Comparison of ENCODE assay signal across 7 cellular contexts in the genomic region with DNA sequence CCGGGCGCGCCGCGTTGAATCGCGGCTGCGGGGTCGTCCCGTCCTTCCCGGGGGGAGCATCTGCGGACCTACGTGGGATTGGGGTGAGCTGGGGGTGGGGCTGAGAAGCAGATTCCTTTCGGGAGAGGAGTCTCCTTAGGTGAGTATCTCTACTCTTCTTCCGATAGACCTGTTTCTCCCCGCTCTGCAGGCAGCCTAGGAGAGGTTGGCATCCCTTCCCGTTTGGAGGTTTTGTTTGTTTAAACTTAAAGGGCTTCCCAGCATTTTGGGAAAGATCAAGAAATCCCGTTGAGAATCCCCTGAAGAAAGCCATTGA. TPM values are rescaled to one million over a fixed set of nuclear protein-coding genes. Genes with fewer than 3 reads are reported as not detected.
A peak's percentile ranks its signal among the peaks of the same experiment; 100 is the strongest.
DNase-seq lines count a peak whose midpoint lies in the region; ATAC-seq, FAIRE-seq and TF ChIP-seq lines count a peak whose summit lies in the region.

No MANE protein-coding gene starts in this region.

- no peaks in the 10 kb centered on the region for H3K79me1 ChIP-seq in H9 (ENCODE audit: insufficient read depth, low read depth, low read length, poor library complexity, severe bottlenecking)

- no peak overlapping the region for H3K56ac ChIP-seq in H9 (ENCODE audit: insufficient read length, low read depth, low read length)

- H3K27me3 Mint-ChIP-seq in H9 (ENCODE audit: low read depth) (no peaks in the 10 kb centered on the region; the same call in 1 of the 2 replicates), T-helper 17 cell (no peaks in the 10 kb centered on the region)

- no CpG with 5 or more reads among the region's 18 CpGs for WGBS in H9 (ENCODE audit: extremely low coverage, insufficient read length, low lambda C conversion rate)
- under 1% methylated on average over 18 of the region's 18 CpGs for WGBS in right cardiac atrium
- WGBS in small intestine, 3 donors = 0 to 1% (median 0%) methylated on average over 18 of the region's 18 CpGs

- H2BK15ac ChIP-seq in H9 (ENCODE audit: low read depth, low read length) = no peak overlapping the region

- H4K20me1 ChIP-seq in H9 (ENCODE audit: control insufficient read depth, insufficient read depth, insufficient read length) = no peaks in the 10 kb centered on the region

- no peak overlapping the region for H3K18ac ChIP-seq in H9 (ENCODE audit: insufficient read length, low read depth, low read length)

- no peak for TF ChIP-seq CTCF in H9 (conservative IDR thresholded peaks at IDR 0.05)

- no peaks in the 10 kb centered on the region for H3K9me3 ChIP-seq in H9 (ENCODE audit: control insufficient read depth, low read depth, low read length)
- H3K9me3 ChIP-seq in T-helper 17 cell (ENCODE audit: control insufficient read depth, low read length, poor library complexity, severe bottlenecking) = no peaks in the 10 kb centered on the region
- no peaks in the 10 kb centered on the region for H3K9me3 ChIP-seq in right cardiac atrium (ENCODE audit: control insufficient read depth, low read length)
- no peaks in the 10 kb centered on the region for H3K9me3 ChIP-seq in small intestine (ENCODE audit: control insufficient read depth, low read depth)

- no peaks in the 10 kb centered on the region for H3K27me3 ChIP-seq in H9 (ENCODE audit: insufficient read depth, low read length)
- no peaks in the 10 kb centered on the region for H3K27me3 ChIP-seq in right cardiac atrium (ENCODE audit: control insufficient read depth, insufficient read depth)
- no peaks in the 10 kb centered on the region for H3K27me3 ChIP-seq in small intestine (ENCODE audit: control insufficient read depth in 2 of 2, insufficient read depth in 2 of 2, low read length in 2 of 2)

- H3K23ac ChIP-seq in H9 (ENCODE audit: insufficient read length, low read depth, low read length) = no peak overlapping the region

- no peak overlapping the region for H3K4ac ChIP-seq in H9 (ENCODE audit: low read depth, low read length)

- H3K4me1 Mint-ChIP-seq in H9 = peaks cover 5 to 17% of the 10 kb centered on the region in 2 experiments
- H3K4me1 Mint-ChIP-seq in T-helper 17 cell = peaks cover 14% of the 10 kb centered on the region

- H3K36me3 ChIP-seq in small intestine (ENCODE audit: control insufficient read depth in 2 of 2, insufficient read depth in 2 of 2, low read length in 2 of 2) = peaks cover 0 to 5% of the 10 kb centered on the region in 2 donors

- no peak overlapping the region for H2BK20ac ChIP-seq in H9 (ENCODE audit: low read depth, low read length, poor library complexity, severe bottlenecking)

- peak overlapping the region; percentile 93 for H3K4me3 Mint-ChIP-seq in H9
- peak overlapping the region; percentile 100 for H3K4me3 Mint-ChIP-seq in T-helper 17 cell

- H3K27ac Mint-ChIP-seq in H9 (peak overlapping the region; percentile 80 to 98 (median 97)), T-helper 17 cell (peak overlapping the region; percentile 99)

- intact Hi-C loops in right cardiac atrium (cut with DNase I) = no loop called here

- peaks cover 4% of the 10 kb centered on the region; the same call in 1 of the 2 replicates for H3K79me2 ChIP-seq in H9 (ENCODE audit: insufficient read depth, low read length)

- H4K5ac ChIP-seq in H9 (ENCODE audit: insufficient read length, low read depth, low read length) = no peak overlapping the region

- peaks cover 4% of the 10 kb centered on the region for H3K23me2 ChIP-seq in H9 (ENCODE audit: insufficient read length, low read depth, low read length, poor library complexity, severe bottlenecking)

- no peak overlapping the region for H2BK12ac ChIP-seq in H9 (ENCODE audit: insufficient read length, low read depth, low read length)

- H3K4me2 ChIP-seq in H9 (ENCODE audit: insufficient read depth, insufficient read length, low read length) = peak overlapping the region; percentile 77

- no peak overlapping the region for H2AK5ac ChIP-seq in H9 (ENCODE audit: insufficient read length, low read length)

- FAIRE-seq in small intestine (lab: Jason Lieb, UNC) = no peak

- H2AFZ ChIP-seq in H9 (ENCODE audit: low read length) = no peak overlapping the region

- H3T11ph ChIP-seq in H9 (ENCODE audit: low read length) = no peak overlapping the region

- H2BK120ac ChIP-seq in H9 (ENCODE audit: low read depth, low read length, poor library complexity, severe bottlenecking) = no peak overlapping the region

- H4K8ac ChIP-seq in H9 (replicated peaks; ENCODE audit: insufficient read length, low read depth, low read length) = no peak overlapping the region

- H4K91ac ChIP-seq in H9 (ENCODE audit: insufficient read length, low read depth, low read length) = no peak overlapping the region

- no peaks in the 10 kb centered on the region for H3K9me3 Mint-ChIP-seq in H9

- H3K4me3 ChIP-seq in right cardiac atrium (ENCODE audit: low read length) (peak overlapping the region; percentile 83), small intestine (ENCODE audit: low read depth in 1 of 2, low read length in 2 of 2) (peak overlapping the region; percentile 74 to 82)

- DNase-seq in H9 = no peak
- DNase-seq in T-helper 17 cell = no peak
- DNase-seq in right cardiac atrium = no peak
- DNase-seq in small intestine = no peak
- no peak for DNase-seq in SKM-1 (lab: John Stamatoyannopoulos, UW; ENCODE audit: unreplicated experiment)

- H2BK5ac ChIP-seq in H9 (ENCODE audit: insufficient read length, low read length) = no peak overlapping the region

- H3K4me1 ChIP-seq in H9 (ENCODE audit: insufficient read depth, low read length) (no peaks in the 10 kb centered on the region), right cardiac atrium (ENCODE audit: control insufficient read depth, insufficient read depth, low read length) (no peaks in the 10 kb centered on the region), small intestine (ENCODE audit: control insufficient read depth in 2 of 2, insufficient read depth in 1 of 2, low read depth in 1 of 2, low read length in 1 of 2) (peaks cover 2 to 3% of the 10 kb centered on the region in 2 donors)

- no peak for TF ChIP-seq POLR2A in GM18505 (IDR thresholded peaks at IDR 0.05; ENCODE audit: borderline replicate concordance, extremely low read depth, insufficient read depth, insufficient read length)

- peak overlapping the region; percentile 57 for H3K9ac ChIP-seq in H9 (ENCODE audit: extremely low read depth, insufficient read length, low read length)

- ATAC-seq in T-helper 17 cell = no peak
- ATAC-seq in right cardiac atrium = no peak
- ATAC-seq in GM18505 (IDR thresholded peaks at IDR 0.05; ENCODE audit: unreplicated experiment) = no peak
- no peak for ATAC-seq in HG03196 (IDR thresholded peaks at IDR 0.05; ENCODE audit: unreplicated experiment)

- H3K14ac ChIP-seq in H9 (ENCODE audit: insufficient read depth, low read length) = 0 out of 2 replicates have a peak overlapping the region, but pooled peaks have one; percentile 4

- H3K36me3 Mint-ChIP-seq in H9 (ENCODE audit: insufficient read depth in 1 of 3, low read depth in 3 of 3) = peaks cover 8 to 18% (median 18%) of the 10 kb centered on the region in 3 experiments; a peak in 5 of 7 replicates
- H3K36me3 Mint-ChIP-seq in T-helper 17 cell (ENCODE audit: low read depth) = peaks cover 2% of the 10 kb centered on the region

- H3K27ac ChIP-seq in H9 (ENCODE audit: insufficient read length, low read depth, low read length) = peak overlapping the region; percentile 28
- H3K27ac ChIP-seq in right cardiac atrium (ENCODE audit: low read length) = peak overlapping the region; percentile 53
- H3K27ac ChIP-seq in small intestine (ENCODE audit: low read depth in 1 of 2, low read length in 1 of 2) = peak overlapping the region; percentile 79 to 93

RNA-seq across cellular contexts. Expression of gene TTLL5, which starts 0.4 kb away (rescaled TPM):
- total RNA-seq in H9 (2021) (35.7 and 40.1 TPM in 2 replicates), T-helper 17 cell (10 to 100 TPM; 26.0 to 31.9 TPM), right cardiac atrium (10 to 100 TPM; 18.3 to 22.2 (median 21.1) TPM)
- polyA plus RNA-seq in right cardiac atrium (8.0 TPM), small intestine (10 to 100 TPM in 1 of 3 donors, 1 to 10 TPM in 2; 4.6 to 12.1 (median 4.9) TPM)

RNA-seq across cellular contexts. Expression of gene ERG28, which starts 0.8 kb away (rescaled TPM):
- total RNA-seq in H9 (2021) (29.1 and 29.4 TPM in 2 replicates), T-helper 17 cell (1 to 10 TPM; 8.4 to 9.0 TPM), right cardiac atrium (10 to 100 TPM in 2 of 4 donors, 1 to 10 TPM in 2; 9.6 to 10.9 (median 10.2) TPM)
- polyA plus RNA-seq in right cardiac atrium (15.0 TPM), small intestine (10 to 100 TPM in 1 of 3 donors, 1 to 10 TPM in 2; 4.1 to 26.8 (median 6.0) TPM)

Comparison
In these comparisons a context has a peak if more than half of its experiments do, and no peak if none do; other contexts are left out.
1. H3K27ac ChIP-seq: peak in every context shown above with its lines; median percentile 86 in small intestine; 53 in right cardiac atrium; 28 in H9.